In genomic region chr6:32858194-32858593, GRCh38 we compare ENCODE assay signal across 23 cellular contexts. TPM values are rescaled to one million over a fixed set of nuclear protein-coding genes. Genes with fewer than 3 reads are reported as not detected.
A peak's percentile ranks its signal among the peaks of the same experiment; 100 is the strongest.
DNase-seq lines count a peak whose midpoint lies in the region; ATAC-seq and TF ChIP-seq lines count a peak whose summit lies in the region.
"Had no signal": no experiment of that assay in that cellular context is flagged by ENCODE, and none has a peak within 500 bp of the region (broad histone marks: within the 10 kb centered on the region; RNA-seq: fewer than 3 reads in every experiment).

No MANE protein-coding gene starts in this region.

- no peaks in the 10 kb centered on the region for H3F3A ChIP-seq in smooth muscle cell (ENCODE audit: low read depth)

- H3K27me3 Mint-ChIP-seq in T-helper 1 cell treated with Interleukin-12 subunit alpha and Interleukin-12 subunit beta and Interleukin-4 antibody, amounts not matched to agents 30 μg/mL and 1 μg/mL, for 36 hours (ENCODE audit: low read depth): no peaks in the 10 kb centered on the region
- no peaks in the 10 kb centered on the region for H3K27me3 Mint-ChIP-seq in CD8-positive, alpha-beta T cell (ENCODE audit: low read depth)
- no peaks in the 10 kb centered on the region for H3K27me3 Mint-ChIP-seq in naive thymus-derived CD4-positive, alpha-beta T cell

- POLR2A ChIA-PET in CD8-positive, alpha-beta T cell (lab: Charles Lee): interaction anchor here (1.2 to 5.5 kb wide), 4 partner anchors 9 to 115 kb away, joined by 4 to 78 read pairs (median 10); partner anchors contain the start of genes PSMB8 and TAP2
- POLR2A ChIA-PET in naive thymus-derived CD4-positive, alpha-beta T cell (lab: Charles Lee): interaction anchor here (1.4 to 9.5 kb wide), 4 partner anchors 10 to 114 kb away, joined by 4 to 662 read pairs (median 59); partner anchors contain the start of genes PSMB8 and TAP2

- no peak overlapping the region for H3K4me3 ChIP-seq in CD8-positive, alpha-beta T cell (ENCODE audit: low read depth, low read length)
- H3K4me3 ChIP-seq in naive thymus-derived CD4-positive, alpha-beta T cell (ENCODE audit: low read length): no peak overlapping the region
- H3K4me3 ChIP-seq in smooth muscle cell: no peak overlapping the region
- H3K4me3 ChIP-seq: BLaER1, heart left ventricle, tibial nerve had no signal

- H3K79me2 ChIP-seq in smooth muscle cell (ENCODE audit: low read depth): no peaks in the 10 kb centered on the region

- H3K9me3 Mint-ChIP-seq in T-helper 1 cell treated with Interleukin-12 subunit alpha and Interleukin-12 subunit beta and Interleukin-4 antibody, amounts not matched to agents 30 μg/mL and 1 μg/mL, for 36 hours: no peaks in the 10 kb centered on the region
- H3K9me3 Mint-ChIP-seq in CD8-positive, alpha-beta T cell: no peaks in the 10 kb centered on the region
- H3K9me3 Mint-ChIP-seq in activated naive CD4-positive, alpha-beta T cell treated with anti-CD3 and anti-CD28 coated beads, Interleukin-2, amount 50 U/mL, for 72 hours: no peaks in the 10 kb centered on the region
- peaks cover 0 to 2% (median 0%) of the 10 kb centered on the region in 11 donors for H3K9me3 Mint-ChIP-seq in naive thymus-derived CD4-positive, alpha-beta T cell

- H3K9ac ChIP-seq in smooth muscle cell (ENCODE audit: low read depth): no peak overlapping the region
- H3K9ac ChIP-seq: BLaER1 had no signal

- H4K20me1 ChIP-seq in smooth muscle cell (ENCODE audit: low read depth): no peaks in the 10 kb centered on the region
- H4K20me1 ChIP-seq: BLaER1 had no signal

- H3K4me2 ChIP-seq in smooth muscle cell: no peak overlapping the region
- H3K4me2 ChIP-seq: BLaER1 had no signal

- peaks cover 48% of the 10 kb centered on the region for H3K4me1 Mint-ChIP-seq in T-helper 1 cell treated with Interleukin-12 subunit alpha and Interleukin-12 subunit beta and Interleukin-4 antibody, amounts not matched to agents 30 μg/mL and 1 μg/mL, for 36 hours (ENCODE audit: low read depth)
- H3K4me1 Mint-ChIP-seq in CD8-positive, alpha-beta T cell (ENCODE audit: low read depth): peaks cover 49% of the 10 kb centered on the region
- H3K4me1 Mint-ChIP-seq in naive thymus-derived CD4-positive, alpha-beta T cell: peaks cover 33 to 59% (median 53%) of the 10 kb centered on the region in 7 donors

- intact Hi-C loops in CD8-positive, alpha-beta T cell (cut with DNase I, micrococcal nuclease): loop anchor here in 1 of 2 experiments (5.0 to 10.0 kb wide), 2 partner anchors 717 to 764 kb away; partner anchors contain the start of gene ITPR3
- intact Hi-C loops in naive thymus-derived CD4-positive, alpha-beta T cell (cut with micrococcal nuclease): loop anchor here (10.0 kb wide), 2 partner anchors 557 to 1023 kb away; partner anchors contain the start of genes CUTA (in 1 of the 2) and PHF1 (in 1 of the 2)

- peaks cover 37% of the 10 kb centered on the region for H3K4me1 ChIP-seq in CD8-positive, alpha-beta T cell (ENCODE audit: insufficient read depth, low read length)
- peaks cover 15 to 28% of the 10 kb centered on the region in 2 donors for H3K4me1 ChIP-seq in naive thymus-derived CD4-positive, alpha-beta T cell (ENCODE audit: control insufficient read depth in 2 of 2, insufficient read depth in 2 of 2, low read length in 2 of 2)
- peaks cover 2% of the 10 kb centered on the region for H3K4me1 ChIP-seq in smooth muscle cell (ENCODE audit: low read depth)

- H3K27ac Mint-ChIP-seq in T-helper 1 cell treated with Interleukin-12 subunit alpha and Interleukin-12 subunit beta and Interleukin-4 antibody, amounts not matched to agents 30 μg/mL and 1 μg/mL, for 36 hours: peak overlapping the region; percentile 4
- H3K27ac Mint-ChIP-seq in CD8-positive, alpha-beta T cell: peak overlapping the region; percentile 75
- peak overlapping the region; percentile 2 to 31 for H3K27ac Mint-ChIP-seq in activated naive CD4-positive, alpha-beta T cell treated with anti-CD3 and anti-CD28 coated beads, Interleukin-2, amount 50 U/mL, for 72 hours
- H3K27ac Mint-ChIP-seq in naive thymus-derived CD4-positive, alpha-beta T cell: peak overlapping the region in 7 of 9 donors; percentile 50 to 88 (median 82)

- ATAC-seq in CD8-positive, alpha-beta T cell: no peak
- ATAC-seq in activated naive CD4-positive, alpha-beta T cell treated with anti-CD3 and anti-CD28 coated beads, Interleukin-2, amount 50 U/mL, for 72 hours: no peak
- ATAC-seq in naive thymus-derived CD4-positive, alpha-beta T cell: no peak
- no peak for ATAC-seq in HG03095 (IDR thresholded peaks at IDR 0.05; ENCODE audit: unreplicated experiment)
- ATAC-seq: heart left ventricle, left ventricle myocardium superior, Right ventricle myocardium inferior had no signal

- H3K36me3 ChIP-seq in CD8-positive, alpha-beta T cell (ENCODE audit: insufficient read depth, low read length): peaks cover 25% of the 10 kb centered on the region
- H3K36me3 ChIP-seq in naive thymus-derived CD4-positive, alpha-beta T cell (ENCODE audit: control insufficient read depth in 2 of 3, insufficient read depth in 3 of 3, low read length in 3 of 3): peaks cover 23 to 59% (median 33%) of the 10 kb centered on the region in 3 experiments
- no peaks in the 10 kb centered on the region for H3K36me3 ChIP-seq in smooth muscle cell (ENCODE audit: low read depth)

- CTCF ChIA-PET in CD8-positive, alpha-beta T cell (lab: Charles Lee): interaction anchor here (1.1 to 8.8 kb wide), 8 partner anchors 8 to 126 kb away, joined by 3 to 299 read pairs (median 6); partner anchors contain the start of genes PSMB8 and TAP2
- CTCF ChIA-PET in naive thymus-derived CD4-positive, alpha-beta T cell (lab: Charles Lee): interaction anchor here (0.6 to 7.5 kb wide), 3 partner anchors 10 to 35 kb away, joined by 5 to 241 read pairs (median 16); partner anchors contain the start of genes PSMB8 and TAP2

- no peaks in the 10 kb centered on the region for H3K27me3 ChIP-seq in CD8-positive, alpha-beta T cell (ENCODE audit: insufficient read depth, low read length)
- H3K27me3 ChIP-seq in naive thymus-derived CD4-positive, alpha-beta T cell (ENCODE audit: control insufficient read depth in 2 of 2, insufficient read depth in 2 of 2, low read length in 2 of 2): no peaks in the 10 kb centered on the region
- H3K27me3 ChIP-seq in smooth muscle cell (ENCODE audit: low read depth): peaks cover 41% of the 10 kb centered on the region
- H3K27me3 ChIP-seq: BLaER1, heart left ventricle, tibial nerve had no signal

- DNase-seq in T-helper 1 cell (no peak), smooth muscle cell (lab: John Stamatoyannopoulos, UW; ENCODE audit: unreplicated experiment) (no peak), NCI-H146 treated with DMSO at 0.1 percent for 48 hours (lab: John Stamatoyannopoulos, UW; ENCODE audit: unreplicated experiment) (no peak)
- no peak for DNase-seq in CD8-positive, alpha-beta T cell
- no peak for DNase-seq in activated naive CD4-positive, alpha-beta T cell treated with anti-CD3 and anti-CD28 coated beads, Interleukin-2, amount 50 U/mL, for 72 hours (ENCODE audit: low spot score in 2 of 2)
- no peak for DNase-seq in naive thymus-derived CD4-positive, alpha-beta T cell
- DNase-seq: activated gamma-delta T cell; DMS153; GDM1; H7; heart left ventricle; left ventricle myocardium superior; NCI-H2107; NCI-H524; occipital lobe; retina; stimulated activated CD4-positive, alpha-beta T cell treated with anti-CD3 and anti-CD28 coated beads, Interleukin-15, amount 100 ng/mL, for 24 hours had no signal

- WGBS in smooth muscle cell (ENCODE audit: low lambda C conversion rate): 83% methylated on average over 5 of the region's 5 CpGs

- no peak overlapping the region for H3K27ac ChIP-seq in CD8-positive, alpha-beta T cell (ENCODE audit: low read depth, low read length)
- peak overlapping the region; percentile 27 for H3K27ac ChIP-seq in naive thymus-derived CD4-positive, alpha-beta T cell (ENCODE audit: low read depth, low read length)
- no peak overlapping the region for H3K27ac ChIP-seq in smooth muscle cell (ENCODE audit: low read depth)
- H3K27ac ChIP-seq: 22Rv1, BLaER1, heart left ventricle, tibial nerve had no signal

- H2AFZ ChIP-seq in smooth muscle cell (ENCODE audit: low read depth): no peak overlapping the region

- no peak for TF ChIP-seq CTCF in CD8-positive, alpha-beta T cell (IDR thresholded peaks at IDR 0.05)
- TF ChIP-seq CTCF in smooth muscle cell (IDR thresholded peaks at IDR 0.05; ENCODE audit: borderline replicate concordance, insufficient read depth, poor library complexity, severe bottlenecking): no peak

- H3K4me3 Mint-ChIP-seq in T-helper 1 cell treated with Interleukin-12 subunit alpha and Interleukin-12 subunit beta and Interleukin-4 antibody, amounts not matched to agents 30 μg/mL and 1 μg/mL, for 36 hours: no peak overlapping the region
- no peak overlapping the region for H3K4me3 Mint-ChIP-seq in CD8-positive, alpha-beta T cell
- peak overlapping the region in 5 of 10 donors; percentile 18 to 53 (median 27) for H3K4me3 Mint-ChIP-seq in naive thymus-derived CD4-positive, alpha-beta T cell

- no peaks in the 10 kb centered on the region for H3K9me3 ChIP-seq in CD8-positive, alpha-beta T cell (ENCODE audit: low read length)
- no peaks in the 10 kb centered on the region for H3K9me3 ChIP-seq in naive thymus-derived CD4-positive, alpha-beta T cell (ENCODE audit: control insufficient read depth in 2 of 3, low read length in 3 of 3)
- no peaks in the 10 kb centered on the region for H3K9me3 ChIP-seq in smooth muscle cell (replicated peaks; ENCODE audit: low read depth)
- H3K9me3 ChIP-seq: BLaER1, heart left ventricle, tibial nerve had no signal

- peaks cover 71% of the 10 kb centered on the region for H3K36me3 Mint-ChIP-seq in T-helper 1 cell treated with Interleukin-12 subunit alpha and Interleukin-12 subunit beta and Interleukin-4 antibody, amounts not matched to agents 30 μg/mL and 1 μg/mL, for 36 hours (ENCODE audit: low read depth)
- H3K36me3 Mint-ChIP-seq in CD8-positive, alpha-beta T cell: peaks cover 80% of the 10 kb centered on the region
- peaks cover 49 to 71% of the 10 kb centered on the region in 2 donors for H3K36me3 Mint-ChIP-seq in activated naive CD4-positive, alpha-beta T cell treated with anti-CD3 and anti-CD28 coated beads, Interleukin-2, amount 50 U/mL, for 72 hours
- peaks cover 16 to 58% (median 40%) of the 10 kb centered on the region in 5 donors for H3K36me3 Mint-ChIP-seq in naive thymus-derived CD4-positive, alpha-beta T cell

RNA-seq across cellular contexts. Expression of gene PSMB9, which starts 4.2 kb away (rescaled TPM):
- 10 to 100 TPM; 32.9 to 34.7 TPM for total RNA-seq in CD8-positive, alpha-beta T cell
- total RNA-seq in activated naive CD4-positive, alpha-beta T cell treated with anti-CD3 and anti-CD28 coated beads, Interleukin-2, amount 50 U/mL, for 72 hours: 100 to 1,000 TPM; 202 to 262 TPM
- 100 to 1,000 TPM in 2 of 5 experiments, 10 to 100 TPM in 3; 70.3 to 452 (median 90.5) TPM for total RNA-seq in naive thymus-derived CD4-positive, alpha-beta T cell
- polyA plus RNA-seq in naive thymus-derived CD4-positive, alpha-beta T cell: 100 to 1,000 TPM; 385 to 389 TPM
- 0.63 TPM in 1 of 2 replicates, not detected in the other for total RNA-seq in smooth muscle cell
- polyA plus RNA-seq in smooth muscle cell: 1.7 and 2.2 TPM in 2 replicates
- total RNA-seq: H7 had no signal

RNA-seq across cellular contexts. Expression of gene TAP1, which starts 4.7 kb away (rescaled TPM):
- total RNA-seq in CD8-positive, alpha-beta T cell: 10 to 100 TPM; 98.0 to 98.1 TPM
- 100 to 1,000 TPM; 234 to 319 TPM for total RNA-seq in activated naive CD4-positive, alpha-beta T cell treated with anti-CD3 and anti-CD28 coated beads, Interleukin-2, amount 50 U/mL, for 72 hours
- total RNA-seq in naive thymus-derived CD4-positive, alpha-beta T cell: 100 to 1,000 TPM in 3 of 5 experiments, 10 to 100 TPM in 2; 92.1 to 500 (median 103) TPM
- 100 to 1,000 TPM; 162 to 274 TPM for polyA plus RNA-seq in naive thymus-derived CD4-positive, alpha-beta T cell
- 11.2 and 13.7 TPM in 2 replicates for total RNA-seq in smooth muscle cell
- 18.4 and 22.4 TPM in 2 replicates for polyA plus RNA-seq in smooth muscle cell

RNA-seq across cellular contexts. Expression of gene PSMB8, which starts 14.3 kb away (rescaled TPM):
- total RNA-seq in CD8-positive, alpha-beta T cell: 100 to 1,000 TPM; 108 to 117 TPM
- 100 to 1,000 TPM; 334 to 353 TPM for total RNA-seq in activated naive CD4-positive, alpha-beta T cell treated with anti-CD3 and anti-CD28 coated beads, Interleukin-2, amount 50 U/mL, for 72 hours
- 100 to 1,000 TPM; 111 to 419 (median 115) TPM for total RNA-seq in naive thymus-derived CD4-positive, alpha-beta T cell
- polyA plus RNA-seq in naive thymus-derived CD4-positive, alpha-beta T cell: 100 to 1,000 TPM; 322 to 378 TPM
- total RNA-seq in smooth muscle cell: 5.0 and 10.2 TPM in 2 replicates
- polyA plus RNA-seq in smooth muscle cell: 16.7 and 22.2 TPM in 2 replicates

RNA-seq across cellular contexts. Expression of gene TAP2, which starts 19.7 kb away (rescaled TPM):
- 10 to 100 TPM; 88.9 to 91.0 TPM for total RNA-seq in CD8-positive, alpha-beta T cell
- 100 to 1,000 TPM; 118 to 128 TPM for total RNA-seq in activated naive CD4-positive, alpha-beta T cell treated with anti-CD3 and anti-CD28 coated beads, Interleukin-2, amount 50 U/mL, for 72 hours
- 100 to 1,000 TPM in 4 of 5 experiments, 10 to 100 TPM in 1; 84.3 to 243 (median 117) TPM for total RNA-seq in naive thymus-derived CD4-positive, alpha-beta T cell
- polyA plus RNA-seq in naive thymus-derived CD4-positive, alpha-beta T cell: 10 to 100 TPM; 26.4 to 36.4 TPM
- total RNA-seq in smooth muscle cell: 5.3 and 6.1 TPM in 2 replicates
- 0.40 and 1.5 TPM in 2 replicates for polyA plus RNA-seq in smooth muscle cell

RNA-seq across cellular contexts. Expression of gene HLA-DOB, which starts 41.4 kb away (rescaled TPM):
- 10 to 100 TPM; 12.8 to 13.4 TPM for total RNA-seq in CD8-positive, alpha-beta T cell
- 1 to 10 TPM; 3.8 to 4.0 TPM for total RNA-seq in activated naive CD4-positive, alpha-beta T cell treated with anti-CD3 and anti-CD28 coated beads, Interleukin-2, amount 50 U/mL, for 72 hours
- total RNA-seq in naive thymus-derived CD4-positive, alpha-beta T cell: 1 to 10 TPM; 1.7 to 7.7 (median 4.9) TPM
- polyA plus RNA-seq in naive thymus-derived CD4-positive, alpha-beta T cell: under 1 TPM; 0.48 to 0.57 TPM
- total RNA-seq in smooth muscle cell: 0.09 and 1.4 TPM in 2 replicates
- polyA plus RNA-seq in smooth muscle cell: not detected in 2 replicates
- total RNA-seq: H7, occipital lobe, Right ventricle myocardium inferior had no signal

Comparison
In these comparisons a context has a peak if more than half of its experiments do, and no peak if none do; other contexts are left out.
1. H3K27ac Mint-ChIP-seq: peak in every context shown above with its lines; median percentile 82 in naive thymus-derived CD4-positive, alpha-beta T cell; 75 in CD8-positive, alpha-beta T cell; 16 in activated naive CD4-positive, alpha-beta T cell treated with anti-CD3 and anti-CD28 coated beads, Interleukin-2, amount 50 U/mL, for 72 hours; 4 in T-helper 1 cell treated with Interleukin-12 subunit alpha and Interleukin-12 subunit beta and Interleukin-4 antibody, amounts not matched to agents 30 μg/mL and 1 μg/mL, for 36 hours.
2. RNA of gene PSMB9, which starts 4.2 kb away (total RNA-seq): 202 to 262 TPM in activated naive CD4-positive, alpha-beta T cell treated with anti-CD3 and anti-CD28 coated beads, Interleukin-2, amount 50 U/mL, for 72 hours, 70.3 to 452 TPM in naive thymus-derived CD4-positive, alpha-beta T cell and 32.9 to 34.7 TPM in CD8-positive, alpha-beta T cell; 0.63 TPM in smooth muscle cell; every median in the first group is over 10 times any median in the second.